In genomic region chr20:43899274-43899878, GRCh38 we compare ENCODE assay signal across 21 cellular contexts. TPM values are rescaled to one million over a fixed set of nuclear protein-coding genes. Genes with fewer than 3 reads are reported as not detected.
DNase-seq lines count a peak whose midpoint lies in the region; ATAC-seq and TF ChIP-seq lines count a peak whose summit lies in the region.
"Had no signal": no experiment of that assay in that cellular context is flagged by ENCODE, and none has a peak within 500 bp of the region (broad histone marks: within the 10 kb centered on the region; RNA-seq: fewer than 3 reads in every experiment).

No MANE protein-coding gene starts in this region.

- TF ChIP-seq CTCF in left ventricle myocardium inferior (IDR thresholded peaks at IDR 0.05; ENCODE audit: borderline replicate concordance): no peak
- no peak for TF ChIP-seq CTCF in neural progenitor cell (IDR thresholded peaks at IDR 0.05)

- DNase-seq in left ventricle myocardium inferior (no peak), Right ventricle myocardium inferior (ENCODE audit: missing footprints) (no peak), adipocyte (ENCODE audit: low read depth) (no peak), neural progenitor cell (ENCODE audit: low spot score) (no peak), aorta (no peak), NCI-H446 (lab: John Stamatoyannopoulos, UW) (no peak), NCI-H2107 treated with DMSO at 0.1 percent for 48 hours (lab: John Stamatoyannopoulos, UW; ENCODE audit: unreplicated experiment) (no peak)
- DNase-seq: CD4-positive, CD25-positive, alpha-beta regulatory T cell; COR-L47; DMS 273 treated with DMSO at 0.1 percent for 48 hours; DND-41; Kasumi-1; MG63; NCI-H1092; NCI-H1436 treated with DMSO at 0.1 percent for 48 hours; NCI-H2029; NCI-H2171; Right ventricle myocardium superior had no signal

- peaks cover 14% of the 10 kb centered on the region for H3K9me3 Mint-ChIP-seq in neural progenitor cell

- peaks cover 15% of the 10 kb centered on the region for H3F3A ChIP-seq in neural progenitor cell (ENCODE audit: low read depth)

- peak overlapping the region; percentile 46 for H3K27ac ChIP-seq in left ventricle myocardium inferior (replicated peaks)
- no peak overlapping the region for H3K27ac ChIP-seq in neural progenitor cell
- no peak overlapping the region for H3K27ac ChIP-seq in aorta (ENCODE audit: low read depth in 1 of 2, low read length in 2 of 2)
- H3K27ac ChIP-seq: 22Rv1 had no signal

- no peak overlapping the region for H2AFZ ChIP-seq in neural progenitor cell (replicated peaks)

- no peaks in the 10 kb centered on the region for H3K36me3 Mint-ChIP-seq in neural progenitor cell
- H3K36me3 Mint-ChIP-seq: CD4-positive, CD25-positive, alpha-beta regulatory T cell; IgD-negative memory B cell had no signal

- H3K9ac ChIP-seq in adipocyte (ENCODE audit: low read length): peak overlapping the region; percentile 52
- H3K9ac ChIP-seq in neural progenitor cell: no peak overlapping the region

- 86 to 88% methylated on average over 8 of the region's 8 CpGs for WGBS in aorta, 2 donors

- H4K20me1 ChIP-seq in neural progenitor cell (ENCODE audit: low read depth): no peaks in the 10 kb centered on the region

- peaks cover 54% of the 10 kb centered on the region for H3K4me1 Mint-ChIP-seq in neural progenitor cell
- H3K4me1 Mint-ChIP-seq: CD4-positive, CD25-positive, alpha-beta regulatory T cell; IgD-negative memory B cell had no signal

- H3K4me2 ChIP-seq in neural progenitor cell: peak overlapping the region; percentile 49

- H3K27me3 Mint-ChIP-seq in neural progenitor cell (ENCODE audit: insufficient read depth, low read depth): peaks cover 2% of the 10 kb centered on the region

- peaks cover 10% of the 10 kb centered on the region for H3K4me1 ChIP-seq in left ventricle myocardium inferior
- H3K4me1 ChIP-seq in adipocyte (ENCODE audit: control insufficient read depth, insufficient read depth, low read length): peaks cover 28% of the 10 kb centered on the region
- H3K4me1 ChIP-seq in neural progenitor cell: peaks cover 44% of the 10 kb centered on the region
- H3K4me1 ChIP-seq in aorta (ENCODE audit: control insufficient read depth in 1 of 2, insufficient read depth in 2 of 2, low read length in 2 of 2): no peaks in the 10 kb centered on the region

- peaks cover 11% of the 10 kb centered on the region for H3K9me3 ChIP-seq in left ventricle myocardium inferior (replicated peaks)
- peaks cover 10% of the 10 kb centered on the region for H3K9me3 ChIP-seq in adipocyte (ENCODE audit: control insufficient read depth, low read length)
- H3K9me3 ChIP-seq in neural progenitor cell (ENCODE audit: low read depth): no peaks in the 10 kb centered on the region
- H3K9me3 ChIP-seq in aorta (ENCODE audit: control insufficient read depth, low read length): no peaks in the 10 kb centered on the region

- H3K27ac Mint-ChIP-seq in neural progenitor cell: no peak overlapping the region
- H3K27ac Mint-ChIP-seq: CD4-positive, CD25-positive, alpha-beta regulatory T cell; IgD-negative memory B cell had no signal

- H3K36me3 ChIP-seq in left ventricle myocardium inferior (no peaks in the 10 kb centered on the region), adipocyte (ENCODE audit: control insufficient read depth, insufficient read depth, low read length, severe bottlenecking) (no peaks in the 10 kb centered on the region), neural progenitor cell (no peaks in the 10 kb centered on the region), aorta (ENCODE audit: control insufficient read depth in 1 of 2, insufficient read depth in 2 of 2, low read length in 1 of 2) (no peaks in the 10 kb centered on the region)
- H3K36me3 ChIP-seq: MG63 had no signal

- ATAC-seq in Right ventricle myocardium inferior (no peak), aorta (ENCODE audit: low FRiP score) (peak; percentile 37), GM19467 (IDR thresholded peaks at IDR 0.05; ENCODE audit: unreplicated experiment) (no peak)

- H3K4me3 ChIP-seq in left ventricle myocardium inferior (no peak overlapping the region), adipocyte (ENCODE audit: low read length) (no peak overlapping the region), neural progenitor cell (no peak overlapping the region), aorta (ENCODE audit: low read length in 2 of 2) (no peak overlapping the region)
- H3K4me3 ChIP-seq: MG63 had no signal

- H3K4me3 Mint-ChIP-seq in neural progenitor cell: no peak overlapping the region
- H3K4me3 Mint-ChIP-seq: CD4-positive, CD25-positive, alpha-beta regulatory T cell; IgD-negative memory B cell had no signal

- H3K27me3 ChIP-seq in left ventricle myocardium inferior (ENCODE audit: low read depth) (peaks cover 57% of the 10 kb centered on the region), adipocyte (replicated peaks; ENCODE audit: control insufficient read depth, insufficient read depth, low read length) (no peaks in the 10 kb centered on the region), neural progenitor cell (no peaks in the 10 kb centered on the region), aorta (ENCODE audit: control insufficient read depth in 1 of 2, insufficient read depth in 2 of 2, low read length in 1 of 2) (no peaks in the 10 kb centered on the region)

- H3K79me2 ChIP-seq in neural progenitor cell (ENCODE audit: low read depth): no peaks in the 10 kb centered on the region

- intact Hi-C loops in left ventricle myocardium inferior (cut with micrococcal nuclease) (no loop called here), Right ventricle myocardium inferior (cut with DNase I) (no loop called here), aorta (cut with DNase I) (no loop called here)

RNA-seq across cellular contexts. Expression of gene TOX2, which starts 15.3 kb away (rescaled TPM):
- total RNA-seq in left ventricle myocardium inferior: 0.30 TPM
- 1.1 TPM for total RNA-seq in Right ventricle myocardium inferior
- 1.8 TPM in 1 of 2 replicates, not detected in the other for total RNA-seq in neural progenitor cell (ENCODE audit: low replicate concordance)
- total RNA-seq in aorta: 10 to 100 TPM; 11.9 to 17.2 TPM
- 1 to 10 TPM; 1.1 to 6.8 TPM for polyA plus RNA-seq in aorta
